ENCODE assay signal across 8 cellular contexts in genomic region chr7:44574286-44574872, GRCh38. TPM values are rescaled to one million over a fixed set of nuclear protein-coding genes. Genes with fewer than 3 reads are reported as not detected.
A peak's percentile ranks its signal among the peaks of the same experiment; 100 is the strongest.
DNase-seq lines count a peak whose midpoint lies in the region; FAIRE-seq and TF ChIP-seq lines count a peak whose summit lies in the region.

No MANE protein-coding gene starts in this region.

- TF ChIP-seq POLR2A in GM12892 (IDR thresholded peaks at IDR 0.05; ENCODE audit: low read depth, low read length) = no peak

- 43 to 44% methylated on average over 14 to 15 of the region's 18 CpGs for WGBS in ectodermal cell, 2 experiments
- WGBS in neuronal stem cell (ENCODE audit: extremely low coverage in 2 of 2, insufficient read length in 2 of 2, insufficient replicate concordance in 1 of 2), 2 donors = no CpG with 5 or more reads among the region's 18 CpGs

- peaks cover 14% of the 10 kb centered on the region for H3K79me1 ChIP-seq in neuronal stem cell (ENCODE audit: low read depth, low read length)

- H3K4me2 ChIP-seq in neuronal stem cell (ENCODE audit: insufficient read depth, low read length, poor library complexity, severe bottlenecking) = peak overlapping the region; percentile 56

- H4K91ac ChIP-seq in neuronal stem cell (ENCODE audit: low read depth, low read length, poor library complexity) = no peak overlapping the region

- H3K18ac ChIP-seq in neuronal stem cell (ENCODE audit: low read length) = peak overlapping the region; percentile 78

- no peak overlapping the region for H3K4ac ChIP-seq in neuronal stem cell (ENCODE audit: low read length)

- H3K4me3 ChIP-seq in GM08714 (ENCODE audit: low read length) (peak overlapping the region; percentile 91), MG63 (peak overlapping the region; percentile 100), ectodermal cell (ENCODE audit: insufficient read depth, low read depth, low read length) (peak overlapping the region; percentile 80), neuronal stem cell (ENCODE audit: low read length in 2 of 2) (peak overlapping the region; percentile 58 to 90)

- H3K27ac ChIP-seq in ectodermal cell (ENCODE audit: insufficient read depth, low read depth, low read length, poor library complexity, severe bottlenecking) (peak overlapping the region; percentile 30), neuronal stem cell (replicated peaks; ENCODE audit: low read length) (peak overlapping the region; percentile 57)

- H3K9me3 ChIP-seq in MG63 = no peaks in the 10 kb centered on the region
- H3K9me3 ChIP-seq in ectodermal cell (ENCODE audit: control insufficient read depth, low read length) = no peaks in the 10 kb centered on the region
- no peaks in the 10 kb centered on the region for H3K9me3 ChIP-seq in neuronal stem cell (replicated peaks in 1 of 2; ENCODE audit: control insufficient read depth in 2 of 2, insufficient read depth in 1 of 2, low read depth in 1 of 2, low read length in 2 of 2)

- H2AK5ac ChIP-seq in neuronal stem cell (ENCODE audit: low read depth, low read length) = no peak overlapping the region

- DNase-seq in MG63 = no peak
- peak; percentile 11 for DNase-seq in neuronal stem cell (ENCODE audit: low spot score)
- DNase-seq in cerebellar nuclear complex (lab: John Stamatoyannopoulos, UW) = no peak
- DNase-seq in NCI-H1436 treated with DMSO at 0.1 percent for 48 hours (lab: John Stamatoyannopoulos, UW) = no peak
- DNase-seq in superior temporal gyrus (ENCODE audit: extremely low spot score) = no peak
- no peak for DNase-seq in GM12892 (ENCODE audit: insufficient read length)

- H2BK15ac ChIP-seq in neuronal stem cell (ENCODE audit: low read length) = no peak overlapping the region

- FAIRE-seq in GM12892 (lab: Jason Lieb, UNC) = no peak

- peak overlapping the region; percentile 83 for H2AFZ ChIP-seq in neuronal stem cell (ENCODE audit: low read length)

- peak overlapping the region; percentile 98 for H3K23ac ChIP-seq in neuronal stem cell (ENCODE audit: low read depth, low read length, poor library complexity)

- no peak overlapping the region for H3K14ac ChIP-seq in neuronal stem cell (ENCODE audit: low read length)

- H2BK120ac ChIP-seq in neuronal stem cell (ENCODE audit: low read depth, low read length) = peak overlapping the region; percentile 35

- peaks cover 72% of the 10 kb centered on the region for H3K36me3 ChIP-seq in MG63
- H3K36me3 ChIP-seq in ectodermal cell (ENCODE audit: control insufficient read depth, insufficient read depth, low read length) = peaks cover 37% of the 10 kb centered on the region
- H3K36me3 ChIP-seq in neuronal stem cell (replicated peaks in 1 of 2; ENCODE audit: control insufficient read depth in 2 of 2, insufficient read depth in 2 of 2, low read length in 2 of 2) = peaks cover 48 to 75% of the 10 kb centered on the region in 2 donors

- H3K9ac ChIP-seq in neuronal stem cell (ENCODE audit: low read depth, low read length, poor library complexity) = peak overlapping the region; percentile 93

- H3K27me3 ChIP-seq in MG63 = no peaks in the 10 kb centered on the region
- H3K27me3 ChIP-seq in ectodermal cell (ENCODE audit: control insufficient read depth, insufficient read depth, low read length, poor library complexity, severe bottlenecking) = no peaks in the 10 kb centered on the region
- no peaks in the 10 kb centered on the region for H3K27me3 ChIP-seq in neuronal stem cell (ENCODE audit: control insufficient read depth in 3 of 3, insufficient read depth in 3 of 3, low read depth in 1 of 3, low read length in 3 of 3)

- no peak overlapping the region for H2BK12ac ChIP-seq in neuronal stem cell (ENCODE audit: low read length)

- H3K4me1 ChIP-seq in ectodermal cell (ENCODE audit: control insufficient read depth, insufficient read depth, low read length) (peaks cover 12% of the 10 kb centered on the region), neuronal stem cell (ENCODE audit: control insufficient read depth in 2 of 2, insufficient read depth in 1 of 2, low read depth in 1 of 2, low read length in 2 of 2) (peaks cover 6 to 9% of the 10 kb centered on the region in 2 donors)

- peak overlapping the region; percentile 78 for H4K8ac ChIP-seq in neuronal stem cell (ENCODE audit: low read depth, low read length)

- H2BK5ac ChIP-seq in neuronal stem cell (ENCODE audit: low read length) = no peak overlapping the region

RNA-seq across cellular contexts. Expression of gene DDX56, which starts 0.7 kb away (rescaled TPM):
- total RNA-seq in MG63 (2014; rRNA removed; shearing (Covaris generic); ENCODE audit: low replicate concordance) = 92.8 and 155 TPM in 2 replicates
- polyA plus RNA-seq in ectodermal cell (2013, experiment 1 of 4) = 80.0 TPM
- polyA plus RNA-seq in ectodermal cell (2013, experiment 2 of 4) = 82.4 TPM
- 55.7 TPM for polyA plus RNA-seq in ectodermal cell (2013, experiment 3 of 4)
- polyA plus RNA-seq in ectodermal cell (2013, experiment 4 of 4) = 71.8 TPM
- polyA plus RNA-seq in neuronal stem cell (2013, experiment 1 of 2) = 43.0 TPM
- polyA plus RNA-seq in neuronal stem cell (2013, experiment 2 of 2) = 42.3 TPM
- 57.8 TPM for polyA plus RNA-seq in GM12892 (2012; ENCODE audit: missing spikeins)

RNA-seq across cellular contexts. Expression of gene TMED4, which starts 7.7 kb away (rescaled TPM):
- 113 and 152 TPM in 2 replicates for total RNA-seq in MG63 (2014; rRNA removed; shearing (Covaris generic); ENCODE audit: low replicate concordance)
- polyA plus RNA-seq in ectodermal cell (2013, experiment 1 of 4) = 105 TPM
- polyA plus RNA-seq in ectodermal cell (2013, experiment 2 of 4) = 110 TPM
- polyA plus RNA-seq in ectodermal cell (2013, experiment 3 of 4) = 90.0 TPM
- polyA plus RNA-seq in ectodermal cell (2013, experiment 4 of 4) = 102 TPM
- 59.8 TPM for polyA plus RNA-seq in neuronal stem cell (2013, experiment 1 of 2)
- 59.6 TPM for polyA plus RNA-seq in neuronal stem cell (2013, experiment 2 of 2)
- 40.7 TPM for polyA plus RNA-seq in GM12892 (2012; ENCODE audit: missing spikeins)

RNA-seq across cellular contexts. Expression of gene OGDH, which starts 32.0 kb away (rescaled TPM):
- total RNA-seq in MG63 (2014; rRNA removed; shearing (Covaris generic); ENCODE audit: low replicate concordance) = 31.6 and 54.0 TPM in 2 replicates
- polyA plus RNA-seq in ectodermal cell (2013, experiment 1 of 4) = 83.9 TPM
- polyA plus RNA-seq in ectodermal cell (2013, experiment 2 of 4) = 85.1 TPM
- 51.5 TPM for polyA plus RNA-seq in ectodermal cell (2013, experiment 3 of 4)
- polyA plus RNA-seq in ectodermal cell (2013, experiment 4 of 4) = 55.7 TPM
- polyA plus RNA-seq in neuronal stem cell (2013, experiment 1 of 2) = 31.6 TPM
- 31.1 TPM for polyA plus RNA-seq in neuronal stem cell (2013, experiment 2 of 2)
- polyA plus RNA-seq in GM12892 (2012; ENCODE audit: missing spikeins) = 37.3 TPM

RNA-seq across cellular contexts. Expression of gene NPC1L1, which starts 33.2 kb away (rescaled TPM):
- 0.07 TPM in 1 of 2 replicates, not detected in the other for total RNA-seq in MG63 (2014; rRNA removed; shearing (Covaris generic); ENCODE audit: low replicate concordance)
- polyA plus RNA-seq in ectodermal cell (2013, experiment 1 of 4) = 0.48 TPM
- polyA plus RNA-seq in ectodermal cell (2013, experiment 2 of 4) = 0.28 TPM
- polyA plus RNA-seq in ectodermal cell (2013, experiment 3 of 4) = 0.32 TPM
- 0.20 TPM for polyA plus RNA-seq in ectodermal cell (2013, experiment 4 of 4)
- polyA plus RNA-seq in neuronal stem cell (2013, experiment 1 of 2) = 0.14 TPM
- polyA plus RNA-seq in neuronal stem cell (2013, experiment 2 of 2) = 0.15 TPM
- polyA plus RNA-seq in GM12892 (2012; ENCODE audit: missing spikeins) = 0.08 TPM
